ENCODE assay signal across 10 cellular contexts in the genomic region with DNA sequence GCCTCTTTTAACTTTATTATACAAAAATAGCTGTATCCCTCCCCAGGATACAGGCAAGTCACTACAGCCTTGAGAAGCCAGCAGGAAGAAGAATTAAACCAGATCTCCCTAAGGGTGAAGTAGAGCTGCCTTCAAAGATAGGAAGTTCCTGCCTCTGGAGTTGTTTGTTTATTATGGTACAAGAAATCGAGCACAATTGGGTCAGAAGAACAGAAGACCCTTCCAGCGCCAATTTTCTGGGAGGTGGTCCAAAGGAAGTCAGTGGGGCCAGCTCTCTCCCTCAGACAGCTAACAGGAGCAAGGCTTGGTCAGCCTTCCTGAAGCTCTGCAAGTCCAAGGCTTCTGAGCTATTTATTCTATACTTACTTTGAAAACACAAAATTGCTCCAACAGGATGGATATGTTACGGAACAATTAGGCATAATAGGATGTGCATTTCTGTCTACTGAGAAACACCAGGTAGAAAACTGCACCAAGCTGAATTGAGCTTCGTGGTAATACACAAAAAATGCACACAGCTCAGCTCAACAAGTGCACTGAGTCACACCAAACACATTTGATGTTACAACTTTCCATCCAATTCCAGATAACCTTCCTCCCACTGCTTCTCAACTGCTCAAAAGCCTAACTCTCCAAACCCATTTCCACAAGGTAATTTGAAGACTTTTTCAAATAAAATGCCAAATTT. TPM values are rescaled to one million over a fixed set of nuclear protein-coding genes. Genes with fewer than 3 reads are reported as not detected.
A peak's percentile ranks its signal among the peaks of the same experiment; 100 is the strongest.
DNase-seq lines count a peak whose midpoint lies in the region; ATAC-seq and TF ChIP-seq lines count a peak whose summit lies in the region.
"Had no signal": no experiment of that assay in that cellular context is flagged by ENCODE, and none has a peak within 500 bp of the region (broad histone marks: within the 10 kb centered on the region; RNA-seq: fewer than 3 reads in every experiment).

No MANE protein-coding gene starts in this region.

- TF ChIP-seq CTCF in HFFc6 (IDR thresholded peaks at IDR 0.05) (no peak), WTC11 (IDR thresholded peaks at IDR 0.05) (no peak), fibroblast of mammary gland (conservative IDR thresholded peaks at IDR 0.05; ENCODE audit: control insufficient read depth, insufficient read depth, low read depth, low read length) (no peak), progenitor cell of endocrine pancreas (IDR thresholded peaks at IDR 0.05; ENCODE audit: unreplicated experiment) (no peak)

- H3K4me1 Mint-ChIP-seq in HFFc6 (ENCODE audit: low read depth) = peaks cover 27% of the 10 kb centered on the region
- peaks cover 56% of the 10 kb centered on the region for H3K4me1 Mint-ChIP-seq in WTC11
- H3K4me1 Mint-ChIP-seq in progenitor cell of endocrine pancreas (ENCODE audit: low read depth) = peaks cover 21% of the 10 kb centered on the region

- no peaks in the 10 kb centered on the region; the same call in 1 of the 2 replicates for H3K27me3 Mint-ChIP-seq in HFFc6 (ENCODE audit: insufficient read depth)
- H3K27me3 Mint-ChIP-seq in WTC11 (ENCODE audit: low read depth) = no peaks in the 10 kb centered on the region; the same call in 1 of the 2 replicates
- no peaks in the 10 kb centered on the region for H3K27me3 Mint-ChIP-seq in progenitor cell of endocrine pancreas
- H3K27me3 Mint-ChIP-seq: memory B cell had no signal

- H3K36me3 Mint-ChIP-seq in HFFc6 (ENCODE audit: low read depth) (peaks cover 26% of the 10 kb centered on the region), WTC11 (peaks cover 39% of the 10 kb centered on the region), progenitor cell of endocrine pancreas (ENCODE audit: insufficient read depth) (peaks cover 38% of the 10 kb centered on the region)

- DNase-seq in HFFc6 (peak; percentile 15), WTC11 (ENCODE audit: low spot score) (no peak), fibroblast of mammary gland (ENCODE audit: low read depth) (peak; percentile 49), progenitor cell of endocrine pancreas (ENCODE audit: low spot score, unreplicated experiment) (no peak), SHP77 treated with DMSO at 0.1 percent for 48 hours (lab: John Stamatoyannopoulos, UW) (no peak), NCI-H1417 treated with DMSO at 0.1 percent for 48 hours (lab: John Stamatoyannopoulos, UW) (no peak)

- ATAC-seq in WTC11 (no peak), GM19324 (IDR thresholded peaks at IDR 0.05; ENCODE audit: low FRiP score, unreplicated experiment) (no peak), GM21529 (IDR thresholded peaks at IDR 0.05; ENCODE audit: unreplicated experiment) (no peak)

- no peak overlapping the region for H3K4me3 Mint-ChIP-seq in HFFc6
- no peak overlapping the region for H3K4me3 Mint-ChIP-seq in WTC11
- no peak overlapping the region for H3K4me3 Mint-ChIP-seq in progenitor cell of endocrine pancreas (ENCODE audit: low read depth)
- H3K4me3 Mint-ChIP-seq: memory B cell had no signal

- H3K9me3 Mint-ChIP-seq in HFFc6 (peaks cover 20% of the 10 kb centered on the region), WTC11 (peaks cover 18% of the 10 kb centered on the region), progenitor cell of endocrine pancreas (ENCODE audit: low read depth) (peaks cover 10% of the 10 kb centered on the region)

- no peak overlapping the region for H3K4me3 ChIP-seq in fibroblast of mammary gland (ENCODE audit: control insufficient read depth, low read depth, low read length)
- H3K4me3 ChIP-seq: SJSA1 had no signal

- H3K27ac Mint-ChIP-seq in HFFc6 (peak overlapping the region; percentile 43; the same call in 1 of the 2 replicates), WTC11 (peak overlapping the region; percentile 66), progenitor cell of endocrine pancreas (peak overlapping the region; percentile 75)
- H3K27ac Mint-ChIP-seq: memory B cell had no signal

- POLR2A ChIA-PET in WTC11 (lab: Charles Lee) = interaction anchor here (2.1 kb wide), 1 partner anchor 16 kb away, joined by 8 read pairs; a partner anchor contains a TSS

- CTCF ChIA-PET in WTC11 (lab: Charles Lee) = no interaction called here

TF ChIP-seq in WTC11, 78 proteins besides CTCF, POLR2A, EP300 and RAD21:
- TF ChIP-seq, protein P1, sequence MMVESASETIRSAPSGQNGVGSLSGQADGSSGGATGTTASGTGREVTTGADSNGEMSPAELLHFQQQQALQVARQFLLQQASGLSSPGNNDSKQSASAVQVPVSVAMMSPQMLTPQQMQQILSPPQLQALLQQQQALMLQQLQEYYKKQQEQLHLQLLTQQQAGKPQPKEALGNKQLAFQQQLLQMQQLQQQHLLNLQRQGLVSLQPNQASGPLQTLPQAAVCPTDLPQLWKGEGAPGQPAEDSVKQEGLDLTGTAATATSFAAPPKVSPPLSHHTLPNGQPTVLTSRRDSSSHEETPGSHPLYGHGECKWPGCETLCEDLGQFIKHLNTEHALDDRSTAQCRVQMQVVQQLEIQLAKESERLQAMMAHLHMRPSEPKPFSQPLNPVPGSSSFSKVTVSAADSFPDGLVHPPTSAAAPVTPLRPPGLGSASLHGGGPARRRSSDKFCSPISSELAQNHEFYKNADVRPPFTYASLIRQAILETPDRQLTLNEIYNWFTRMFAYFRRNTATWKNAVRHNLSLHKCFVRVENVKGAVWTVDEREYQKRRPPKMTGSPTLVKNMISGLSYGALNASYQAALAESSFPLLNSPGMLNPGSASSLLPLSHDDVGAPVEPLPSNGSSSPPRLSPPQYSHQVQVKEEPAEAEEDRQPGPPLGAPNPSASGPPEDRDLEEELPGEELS (CRISPR knock-in tag; IDR thresholded peaks at IDR 0.05) = no peak
- TF ChIP-seq MXD4 (CRISPR knock-in tag; IDR thresholded peaks at IDR 0.05; ENCODE audit: borderline replicate concordance) = no peak
- TF ChIP-seq, protein P2, sequence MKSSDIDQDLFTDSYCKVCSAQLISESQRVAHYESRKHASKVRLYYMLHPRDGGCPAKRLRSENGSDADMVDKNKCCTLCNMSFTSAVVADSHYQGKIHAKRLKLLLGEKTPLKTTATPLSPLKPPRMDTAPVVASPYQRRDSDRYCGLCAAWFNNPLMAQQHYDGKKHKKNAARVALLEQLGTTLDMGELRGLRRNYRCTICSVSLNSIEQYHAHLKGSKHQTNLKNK (CRISPR knock-in tag; IDR thresholded peaks at IDR 0.05) = no peak
- TF ChIP-seq, protein P3, sequence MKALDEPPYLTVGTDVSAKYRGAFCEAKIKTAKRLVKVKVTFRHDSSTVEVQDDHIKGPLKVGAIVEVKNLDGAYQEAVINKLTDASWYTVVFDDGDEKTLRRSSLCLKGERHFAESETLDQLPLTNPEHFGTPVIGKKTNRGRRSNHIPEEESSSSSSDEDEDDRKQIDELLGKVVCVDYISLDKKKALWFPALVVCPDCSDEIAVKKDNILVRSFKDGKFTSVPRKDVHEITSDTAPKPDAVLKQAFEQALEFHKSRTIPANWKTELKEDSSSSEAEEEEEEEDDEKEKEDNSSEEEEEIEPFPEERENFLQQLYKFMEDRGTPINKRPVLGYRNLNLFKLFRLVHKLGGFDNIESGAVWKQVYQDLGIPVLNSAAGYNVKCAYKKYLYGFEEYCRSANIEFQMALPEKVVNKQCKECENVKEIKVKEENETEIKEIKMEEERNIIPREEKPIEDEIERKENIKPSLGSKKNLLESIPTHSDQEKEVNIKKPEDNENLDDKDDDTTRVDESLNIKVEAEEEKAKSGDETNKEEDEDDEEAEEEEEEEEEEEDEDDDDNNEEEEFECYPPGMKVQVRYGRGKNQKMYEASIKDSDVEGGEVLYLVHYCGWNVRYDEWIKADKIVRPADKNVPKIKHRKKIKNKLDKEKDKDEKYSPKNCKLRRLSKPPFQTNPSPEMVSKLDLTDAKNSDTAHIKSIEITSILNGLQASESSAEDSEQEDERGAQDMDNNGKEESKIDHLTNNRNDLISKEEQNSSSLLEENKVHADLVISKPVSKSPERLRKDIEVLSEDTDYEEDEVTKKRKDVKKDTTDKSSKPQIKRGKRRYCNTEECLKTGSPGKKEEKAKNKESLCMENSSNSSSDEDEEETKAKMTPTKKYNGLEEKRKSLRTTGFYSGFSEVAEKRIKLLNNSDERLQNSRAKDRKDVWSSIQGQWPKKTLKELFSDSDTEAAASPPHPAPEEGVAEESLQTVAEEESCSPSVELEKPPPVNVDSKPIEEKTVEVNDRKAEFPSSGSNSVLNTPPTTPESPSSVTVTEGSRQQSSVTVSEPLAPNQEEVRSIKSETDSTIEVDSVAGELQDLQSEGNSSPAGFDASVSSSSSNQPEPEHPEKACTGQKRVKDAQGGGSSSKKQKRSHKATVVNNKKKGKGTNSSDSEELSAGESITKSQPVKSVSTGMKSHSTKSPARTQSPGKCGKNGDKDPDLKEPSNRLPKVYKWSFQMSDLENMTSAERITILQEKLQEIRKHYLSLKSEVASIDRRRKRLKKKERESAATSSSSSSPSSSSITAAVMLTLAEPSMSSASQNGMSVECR (CRISPR knock-in tag; IDR thresholded peaks at IDR 0.05; ENCODE audit: borderline replicate concordance) = no peak

RNA-seq across cellular contexts. Expression of a gene that starts 16.0 kb away (rescaled TPM):
- 10 to 100 TPM; 16.4 to 28.1 (median 19.9) TPM for total RNA-seq in HFFc6 (2021; fragmentation: NEBNext Ultra II Directional; extraction: Animal tissue kit (Norgen Biotek cat#: 25700))
- total RNA-seq in WTC11 (2021) (128 to 139 TPM (median 139 TPM) in 3 replicates), progenitor cell of endocrine pancreas (174 and 198 TPM in 2 replicates)

Comparison
In these comparisons a context has a peak if more than half of its experiments do, and no peak if none do; other contexts are left out.
1. DNase-seq: peak in HFFc6 (single experiment) and fibroblast of mammary gland (single experiment); none in WTC11 (single experiment), progenitor cell of endocrine pancreas (single experiment), SHP77 treated with DMSO at 0.1 percent for 48 hours (single experiment) and NCI-H1417 treated with DMSO at 0.1 percent for 48 hours (single experiment).
2. Peak in every context shown above with its lines, with median percentiles within 50 percentile points of each other: H3K27ac Mint-ChIP-seq.